In the genomic region with DNA sequence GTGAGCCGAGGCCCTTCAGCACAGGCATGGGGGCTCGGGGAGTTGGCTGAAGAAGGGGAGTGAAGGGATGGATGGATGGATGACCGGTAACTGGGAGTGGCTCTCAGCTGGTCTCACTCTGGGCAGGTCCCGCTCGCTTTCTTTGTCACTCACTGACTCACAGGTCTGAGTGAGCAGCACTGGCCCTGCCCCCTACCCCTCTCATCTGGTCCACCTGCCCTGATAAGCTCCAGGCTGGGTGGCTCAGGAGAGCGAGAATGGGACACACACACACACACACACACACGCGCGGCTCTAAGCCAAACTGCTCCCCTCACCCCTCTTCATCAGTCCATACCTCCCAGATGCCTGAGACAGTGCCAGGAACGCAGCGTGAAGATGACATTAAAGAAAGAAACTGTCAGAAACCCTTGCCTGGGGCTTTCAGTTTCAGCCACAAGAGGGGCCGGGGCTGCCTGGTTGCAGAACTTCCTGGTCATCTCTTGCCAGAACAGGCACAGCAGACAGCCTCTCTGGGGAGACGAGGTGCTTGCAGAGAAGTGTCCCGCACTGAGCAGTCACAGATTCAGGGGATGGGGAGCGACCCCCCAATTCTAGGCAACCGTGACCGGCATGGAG, we compare ENCODE assay signal across 8 cellular contexts. TPM values are rescaled to one million over a fixed set of nuclear protein-coding genes. Genes with fewer than 3 reads are reported as not detected.
DNase-seq lines count a peak whose midpoint lies in the region; ATAC-seq and TF ChIP-seq lines count a peak whose summit lies in the region.

No MANE protein-coding gene starts in this region.

- H3K4me3 ChIP-seq in left lung = no peak overlapping the region

- TF ChIP-seq CTCF in GM13976 (IDR thresholded peaks at IDR 0.05; ENCODE audit: borderline replicate concordance, control extremely low read depth, extremely low read depth, insufficient read depth, missing control alignments) (no peak), left lung (IDR thresholded peaks at IDR 0.05) (no peak)

- in situ Hi-C loops in GM13976 (cut with MboI; ENCODE audit: low sequenced_read_pairs, unreplicated experiment) = no loop called here

- ATAC-seq in GM21619 (IDR thresholded peaks at IDR 0.05; ENCODE audit: unreplicated experiment) (peak; percentile 84), left lung (peak; percentile 58)

- no peaks in the 10 kb centered on the region for H3K9me3 ChIP-seq in left lung

- peaks cover 37 to 93% of the 10 kb centered on the region in 2 donors for H3K27me3 ChIP-seq in left lung

- intact Hi-C loops in left lung (cut with DNase I) = no loop called here

- peaks cover 6 to 24% of the 10 kb centered on the region in 2 donors for H3K4me1 ChIP-seq in left lung

- H3K27ac ChIP-seq in left lung = no peak overlapping the region

- DNase-seq in GM13976 (ENCODE audit: low spot score) (peak; percentile 75), NCI-H69 (lab: John Stamatoyannopoulos, UW) (peak; percentile 67), left lung (peak in 1 of 2 donors; percentile 57), NCI-H774 (lab: John Stamatoyannopoulos, UW) (no peak), NCI-H345 treated with DMSO at 0.1 percent for 48 hours (lab: John Stamatoyannopoulos, UW; ENCODE audit: unreplicated experiment) (no peak), GM03348 (ENCODE audit: low spot score) (no peak), NCI-H2107 treated with DMSO at 0.1 percent for 48 hours (lab: John Stamatoyannopoulos, UW; ENCODE audit: unreplicated experiment) (no peak)

- H3K36me3 ChIP-seq in left lung = no peaks in the 10 kb centered on the region

RNA-seq across cellular contexts. Expression of a gene that starts 16.5 kb away (rescaled TPM):
- total RNA-seq in left lung = under 1 TPM; 0.79 to 0.84 TPM

Comparison
In these comparisons a context has a peak if more than half of its experiments do, and no peak if none do; other contexts are left out.
1. DNase-seq: peak in GM13976 (single experiment) and NCI-H69 (single experiment); none in NCI-H774 (single experiment), NCI-H345 treated with DMSO at 0.1 percent for 48 hours (single experiment), GM03348 (single experiment) and NCI-H2107 treated with DMSO at 0.1 percent for 48 hours (single experiment).